19 cellular contexts compared by ENCODE assay signal in the genomic region with DNA sequence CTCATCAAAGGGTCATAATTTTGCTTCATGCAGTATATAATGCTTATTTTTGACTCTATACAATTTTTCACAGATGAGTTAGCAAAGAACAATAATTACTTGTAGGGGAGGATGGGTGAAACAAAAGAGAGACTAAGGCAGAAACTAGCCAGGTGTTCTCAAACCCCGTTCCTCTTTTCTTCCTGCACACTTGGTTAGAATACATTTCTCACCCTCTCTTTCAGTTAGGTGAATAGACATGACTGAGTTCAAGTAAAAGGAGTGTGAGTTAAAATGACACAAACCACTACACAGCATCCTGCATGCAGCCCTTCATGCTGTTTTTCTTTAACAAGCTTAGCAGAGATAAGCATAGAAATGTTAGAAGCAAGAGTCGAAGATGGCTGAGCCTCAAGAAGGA.
"Had no signal": no experiment of that assay in that cellular context is flagged by ENCODE, and none has a peak within 500 bp of the region (broad histone marks: within the 10 kb centered on the region; RNA-seq: fewer than 3 reads in every experiment).

No MANE protein-coding gene starts in this region.

- H3K9me3 Mint-ChIP-seq: activated CD4-positive, alpha-beta T cell treated with anti-CD3 and anti-CD28 coated beads, Interleukin-2, amount 10 ng/mL, durations not matched to agents 24 days and 14 days; activated CD8-positive, alpha-beta T cell treated with anti-CD3 and anti-CD28 coated beads for 36 hours; activated naive CD8-positive, alpha-beta T cell treated with anti-CD3 and anti-CD28 coated beads, Interleukin-2, amount 10 ng/mL, durations not matched to agents 7 days and 5 days; activated T-helper 17 cell treated with anti-CD3 and anti-CD28 coated beads, Interleukin-2, amount 50 U/mL, for 72 hours had no signal

- H3K36me3 ChIP-seq: ovary, tibial nerve had no signal

- H3K4me3 Mint-ChIP-seq: activated CD4-positive, alpha-beta T cell treated with anti-CD3 and anti-CD28 coated beads, Interleukin-2, amount 10 ng/mL, durations not matched to agents 24 days and 14 days; activated CD8-positive, alpha-beta T cell treated with anti-CD3 and anti-CD28 coated beads for 36 hours; activated naive CD8-positive, alpha-beta T cell treated with anti-CD3 and anti-CD28 coated beads, Interleukin-2, amount 10 ng/mL, durations not matched to agents 7 days and 5 days; activated T-helper 17 cell treated with anti-CD3 and anti-CD28 coated beads, Interleukin-2, amount 50 U/mL, for 72 hours; effector memory CD8-positive, alpha-beta T cell; naive thymus-derived CD4-positive, alpha-beta T cell had no signal

- H3K27me3 Mint-ChIP-seq: activated CD4-positive, alpha-beta T cell treated with anti-CD3 and anti-CD28 coated beads, Interleukin-2, amount 10 ng/mL, durations not matched to agents 24 days and 14 days; activated CD8-positive, alpha-beta T cell treated with anti-CD3 and anti-CD28 coated beads for 36 hours; activated naive CD8-positive, alpha-beta T cell treated with anti-CD3 and anti-CD28 coated beads, Interleukin-2, amount 10 ng/mL, durations not matched to agents 7 days and 5 days; activated T-helper 17 cell treated with anti-CD3 and anti-CD28 coated beads, Interleukin-2, amount 50 U/mL, for 72 hours; effector memory CD8-positive, alpha-beta T cell; naive thymus-derived CD4-positive, alpha-beta T cell had no signal

- DNase-seq: activated CD4-positive, alpha-beta T cell treated with anti-CD3 and anti-CD28 coated beads, Interleukin-2, amount 10 ng/mL, durations not matched to agents 24 days and 14 days; activated CD8-positive, alpha-beta T cell treated with anti-CD3 and anti-CD28 coated beads for 36 hours; activated naive CD4-positive, alpha-beta T cell treated with Interleukin-2 at 50 U/mL for 16 hours; activated naive CD8-positive, alpha-beta T cell treated with anti-CD3 and anti-CD28 coated beads, Interleukin-2, amount 10 ng/mL, durations not matched to agents 7 days and 5 days; activated T-cell treated with anti-CD3 and anti-CD28 coated beads, Interleukin-2, amount 50 U/mL, for 1 hour; amygdala; body of pancreas; dermis blood vessel endothelial cell; effector memory CD8-positive, alpha-beta T cell; mesenchymal stem cell; naive thymus-derived CD4-positive, alpha-beta T cell; ovary; psoas muscle; right cardiac atrium; stimulated activated CD4-positive, alpha-beta T cell treated with anti-CD3 and anti-CD28 coated beads, Interleukin-2, amount 100 ng/mL, for 24 hours; stimulated activated naive CD8-positive, alpha-beta T cell treated with anti-CD3 and anti-CD28 coated beads, Interleukin-15, Interleukin-2, amounts not matched to agents 100 U/mL and 50 U/mL, for 24 hours; substantia nigra had no signal

- H3K36me3 Mint-ChIP-seq: activated naive CD8-positive, alpha-beta T cell treated with anti-CD3 and anti-CD28 coated beads, Interleukin-2, amount 10 ng/mL, durations not matched to agents 7 days and 5 days; naive thymus-derived CD4-positive, alpha-beta T cell had no signal

- ATAC-seq: activated CD8-positive, alpha-beta T cell treated with anti-CD3 and anti-CD28 coated beads for 36 hours; activated T-helper 17 cell treated with anti-CD3 and anti-CD28 coated beads, Interleukin-2, amount 50 U/mL, for 72 hours; body of pancreas; effector memory CD8-positive, alpha-beta T cell; naive thymus-derived CD4-positive, alpha-beta T cell; psoas muscle; right cardiac atrium; stimulated activated naive CD8-positive, alpha-beta T cell treated with anti-CD3 and anti-CD28 coated beads, Interleukin-15, Interleukin-2, amounts not matched to agents 100 U/mL and 50 U/mL, for 24 hours had no signal

- H3K27ac ChIP-seq: body of pancreas, ovary, psoas muscle, tibial nerve had no signal

- H3K27ac Mint-ChIP-seq: activated CD4-positive, alpha-beta T cell treated with anti-CD3 and anti-CD28 coated beads, Interleukin-2, amount 10 ng/mL, durations not matched to agents 24 days and 14 days; activated CD8-positive, alpha-beta T cell treated with anti-CD3 and anti-CD28 coated beads for 36 hours; activated naive CD8-positive, alpha-beta T cell treated with anti-CD3 and anti-CD28 coated beads, Interleukin-2, amount 10 ng/mL, durations not matched to agents 7 days and 5 days; activated T-helper 17 cell treated with anti-CD3 and anti-CD28 coated beads, Interleukin-2, amount 50 U/mL, for 72 hours; effector memory CD8-positive, alpha-beta T cell; naive thymus-derived CD4-positive, alpha-beta T cell had no signal

- H3K27me3 ChIP-seq: body of pancreas, ovary, tibial nerve had no signal

- H3K4me3 ChIP-seq: body of pancreas, ovary, psoas muscle, tibial nerve had no signal

- H3K4me1 Mint-ChIP-seq: activated CD4-positive, alpha-beta T cell treated with anti-CD3 and anti-CD28 coated beads, Interleukin-2, amount 10 ng/mL, durations not matched to agents 24 days and 14 days; activated naive CD8-positive, alpha-beta T cell treated with anti-CD3 and anti-CD28 coated beads, Interleukin-2, amount 10 ng/mL, durations not matched to agents 7 days and 5 days; activated T-helper 17 cell treated with anti-CD3 and anti-CD28 coated beads, Interleukin-2, amount 50 U/mL, for 72 hours; naive thymus-derived CD4-positive, alpha-beta T cell had no signal

- H3K4me1 ChIP-seq: body of pancreas, psoas muscle, tibial nerve had no signal

- H3K9me3 ChIP-seq: body of pancreas, ovary, psoas muscle, tibial nerve had no signal
